ENCODE assay signal across 8 cellular contexts in the genomic region with DNA sequence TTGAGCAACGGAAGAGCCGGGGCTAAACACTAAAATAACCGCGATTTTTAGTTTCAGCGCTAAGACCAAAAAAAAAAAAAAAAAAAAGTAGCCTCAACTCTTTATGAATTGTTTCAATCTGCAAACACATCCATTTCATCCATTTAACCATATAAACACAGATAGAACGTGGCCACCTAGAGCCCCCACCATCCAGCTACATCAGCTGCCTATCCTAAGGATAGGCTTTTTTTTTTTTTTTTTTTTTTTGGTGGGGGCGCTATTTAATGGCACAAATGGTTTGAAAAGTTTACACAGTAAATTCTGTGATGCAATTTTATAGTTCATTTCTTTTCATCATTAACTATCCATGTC. TPM values are rescaled to one million over a fixed set of nuclear protein-coding genes. Genes with fewer than 3 reads are reported as not detected.
A peak's percentile ranks its signal among the peaks of the same experiment; 100 is the strongest.
DNase-seq lines count a peak whose midpoint lies in the region; FAIRE-seq and TF ChIP-seq lines count a peak whose summit lies in the region.

No MANE protein-coding gene starts in this region.

- no peaks in the 10 kb centered on the region for H3K4me1 ChIP-seq in HEK293 (ENCODE audit: control insufficient read depth, insufficient read depth, low read length)
- H3K4me1 ChIP-seq in left ventricle myocardium inferior: peaks cover 7% of the 10 kb centered on the region
- peaks cover 0 to 10% (median 4%) of the 10 kb centered on the region in 5 donors for H3K4me1 ChIP-seq in subcutaneous abdominal adipose tissue (ENCODE audit: control insufficient read depth in 5 of 5, insufficient read depth in 5 of 5, low read length in 5 of 5)

- CTCF ChIA-PET in HEK293 (lab: Yijun Ruan, JAX): no interaction called here

- FAIRE-seq in G401.6 (lab: Jason Lieb, UNC) (peak; percentile 92), RCC 7860 (lab: Jason Lieb, UNC) (peak; percentile 66)

- peaks cover 8 to 20% of the 10 kb centered on the region in 2 experiments for H3K36me3 ChIP-seq in HEK293 (ENCODE audit: control insufficient read depth in 2 of 2, insufficient read depth in 1 of 2, low read length in 2 of 2)
- no peaks in the 10 kb centered on the region for H3K36me3 ChIP-seq in left ventricle myocardium inferior
- H3K36me3 ChIP-seq in subcutaneous abdominal adipose tissue (ENCODE audit: control insufficient read depth in 5 of 5, insufficient read depth in 5 of 5, low read length in 5 of 5): peaks cover 1 to 7% (median 3%) of the 10 kb centered on the region in 5 donors

- POLR2A ChIA-PET in HEK293 (lab: Yijun Ruan, JAX): interaction anchor here (0.7 kb wide), 2 partner anchors 74 to 296 kb away, joined by 3 to 5 read pairs; a partner anchor contains a TSS

- H3K4me3 ChIP-seq in HEK293 (ENCODE audit: low read depth, low read length) (peak overlapping the region; percentile 63), left ventricle myocardium inferior (peak overlapping the region; percentile 73), subcutaneous abdominal adipose tissue (ENCODE audit: low read depth in 1 of 5, low read length in 5 of 5) (peak overlapping the region; percentile 63 to 84 (median 77))

- H3K9me3 ChIP-seq in HEK293 (ENCODE audit: control insufficient read depth, insufficient read depth, low read depth, low read length): no peaks in the 10 kb centered on the region; the same call in none of the 2 replicates
- H3K9me3 ChIP-seq in left ventricle myocardium inferior (replicated peaks): no peaks in the 10 kb centered on the region
- no peaks in the 10 kb centered on the region for H3K9me3 ChIP-seq in subcutaneous abdominal adipose tissue (ENCODE audit: control insufficient read depth in 5 of 5, low read length in 5 of 5)

- DNase-seq in RCC 7860 (ENCODE audit: low spot score) (no peak), left ventricle myocardium inferior (no peak), AG20443 (ENCODE audit: low spot score) (no peak), HuH-7.5 (ENCODE audit: low spot score) (no peak), NCI-H2227 (lab: John Stamatoyannopoulos, UW; ENCODE audit: unreplicated experiment) (no peak)

- H3K27ac ChIP-seq in HEK293 (ENCODE audit: extremely low read depth, low read depth, low read length) (no peak overlapping the region), left ventricle myocardium inferior (replicated peaks) (peak overlapping the region; percentile 85), subcutaneous abdominal adipose tissue (ENCODE audit: low read depth, low read length) (peak overlapping the region; percentile 66)

- intact Hi-C loops in left ventricle myocardium inferior (cut with micrococcal nuclease): no loop called here

- H3K27me3 ChIP-seq in left ventricle myocardium inferior (ENCODE audit: low read depth) (no peaks in the 10 kb centered on the region), subcutaneous abdominal adipose tissue (ENCODE audit: control insufficient read depth in 5 of 5, insufficient read depth in 4 of 5, low read length in 5 of 5) (peaks cover 0 to 14% (median 2%) of the 10 kb centered on the region in 5 donors)

- TF ChIP-seq CTCF in HEK293 (tag by site-specific recombination; IDR thresholded peaks at IDR 0.05): 0 out of 2 replicates have a peak, but pooled peaks have one; percentile 22
- no peak for TF ChIP-seq CTCF in left ventricle myocardium inferior (IDR thresholded peaks at IDR 0.05; ENCODE audit: borderline replicate concordance)

- H3K9ac ChIP-seq in subcutaneous abdominal adipose tissue (ENCODE audit: low read length in 5 of 5): peak overlapping the region in 2 of 5 donors; percentile 58 to 65

TF ChIP-seq in HEK293, 187 proteins besides CTCF, POLR2A, EP300 and RAD21:
- TF ChIP-seq YY2 (tag by site-specific recombination; IDR thresholded peaks at IDR 0.05): no peak
- TF ChIP-seq ZNF2 (tag by site-specific recombination; IDR thresholded peaks at IDR 0.05): peak; percentile 4; the same call in 1 of the 2 replicates
- TF ChIP-seq, protein P1, sequence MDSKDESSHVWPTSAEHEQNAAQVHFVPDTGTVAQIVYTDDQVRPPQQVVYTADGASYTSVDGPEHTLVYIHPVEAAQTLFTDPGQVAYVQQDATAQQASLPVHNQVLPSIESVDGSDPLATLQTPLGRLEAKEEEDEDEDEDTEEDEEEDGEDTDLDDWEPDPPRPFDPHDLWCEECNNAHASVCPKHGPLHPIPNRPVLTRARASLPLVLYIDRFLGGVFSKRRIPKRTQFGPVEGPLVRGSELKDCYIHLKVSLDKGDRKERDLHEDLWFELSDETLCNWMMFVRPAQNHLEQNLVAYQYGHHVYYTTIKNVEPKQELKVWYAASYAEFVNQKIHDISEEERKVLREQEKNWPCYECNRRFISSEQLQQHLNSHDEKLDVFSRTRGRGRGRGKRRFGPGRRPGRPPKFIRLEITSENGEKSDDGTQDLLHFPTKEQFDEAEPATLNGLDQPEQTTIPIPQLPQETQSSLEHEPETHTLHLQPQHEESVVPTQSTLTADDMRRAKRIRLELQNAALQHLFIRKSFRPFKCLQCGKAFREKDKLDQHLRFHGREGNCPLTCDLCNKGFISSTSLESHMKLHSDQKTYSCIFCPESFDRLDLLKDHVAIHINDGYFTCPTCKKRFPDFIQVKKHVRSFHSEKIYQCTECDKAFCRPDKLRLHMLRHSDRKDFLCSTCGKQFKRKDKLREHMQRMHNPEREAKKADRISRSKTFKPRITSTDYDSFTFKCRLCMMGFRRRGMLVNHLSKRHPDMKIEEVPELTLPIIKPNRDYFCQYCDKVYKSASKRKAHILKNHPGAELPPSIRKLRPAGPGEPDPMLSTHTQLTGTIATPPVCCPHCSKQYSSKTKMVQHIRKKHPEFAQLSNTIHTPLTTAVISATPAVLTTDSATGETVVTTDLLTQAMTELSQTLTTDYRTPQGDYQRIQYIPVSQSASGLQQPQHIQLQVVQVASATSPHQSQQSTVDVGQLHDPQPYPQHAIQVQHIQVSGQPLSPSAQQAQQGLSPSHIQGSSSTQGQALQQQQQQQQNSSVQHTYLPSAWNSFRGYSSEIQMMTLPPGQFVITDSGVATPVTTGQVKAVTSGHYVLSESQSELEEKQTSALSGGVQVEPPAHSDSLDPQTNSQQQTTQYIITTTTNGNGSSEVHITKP (tag by site-specific recombination; IDR thresholded peaks at IDR 0.05): peak; percentile 74
- TF ChIP-seq, protein P2, sequence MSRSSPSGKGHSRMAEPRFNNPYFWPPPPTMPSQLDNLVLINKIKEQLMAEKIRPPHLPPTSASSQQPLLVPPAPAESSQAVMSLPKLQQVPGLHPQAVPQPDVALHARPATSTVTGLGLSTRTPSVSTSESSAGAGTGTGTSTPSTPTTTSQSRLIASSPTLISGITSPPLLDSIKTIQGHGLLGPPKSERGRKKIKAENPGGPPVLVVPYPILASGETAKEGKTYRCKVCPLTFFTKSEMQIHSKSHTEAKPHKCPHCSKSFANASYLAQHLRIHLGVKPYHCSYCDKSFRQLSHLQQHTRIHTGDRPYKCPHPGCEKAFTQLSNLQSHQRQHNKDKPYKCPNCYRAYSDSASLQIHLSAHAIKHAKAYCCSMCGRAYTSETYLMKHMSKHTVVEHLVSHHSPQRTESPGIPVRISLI (tag by site-specific recombination; IDR thresholded peaks at IDR 0.05): peak; percentile 94
- TF ChIP-seq, protein P3, sequence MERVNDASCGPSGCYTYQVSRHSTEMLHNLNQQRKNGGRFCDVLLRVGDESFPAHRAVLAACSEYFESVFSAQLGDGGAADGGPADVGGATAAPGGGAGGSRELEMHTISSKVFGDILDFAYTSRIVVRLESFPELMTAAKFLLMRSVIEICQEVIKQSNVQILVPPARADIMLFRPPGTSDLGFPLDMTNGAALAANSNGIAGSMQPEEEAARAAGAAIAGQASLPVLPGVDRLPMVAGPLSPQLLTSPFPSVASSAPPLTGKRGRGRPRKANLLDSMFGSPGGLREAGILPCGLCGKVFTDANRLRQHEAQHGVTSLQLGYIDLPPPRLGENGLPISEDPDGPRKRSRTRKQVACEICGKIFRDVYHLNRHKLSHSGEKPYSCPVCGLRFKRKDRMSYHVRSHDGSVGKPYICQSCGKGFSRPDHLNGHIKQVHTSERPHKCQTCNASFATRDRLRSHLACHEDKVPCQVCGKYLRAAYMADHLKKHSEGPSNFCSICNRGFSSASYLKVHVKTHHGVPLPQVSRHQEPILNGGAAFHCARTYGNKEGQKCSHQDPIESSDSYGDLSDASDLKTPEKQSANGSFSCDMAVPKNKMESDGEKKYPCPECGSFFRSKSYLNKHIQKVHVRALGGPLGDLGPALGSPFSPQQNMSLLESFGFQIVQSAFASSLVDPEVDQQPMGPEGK (tag by site-specific recombination; IDR thresholded peaks at IDR 0.05): 0 out of 2 replicates have a peak, but pooled peaks have one; percentile 19
- TF ChIP-seq ZNF747 (tag by site-specific recombination; IDR thresholded peaks at IDR 0.05): no peak
- peak; percentile 23; the same call in 1 of the 2 replicates for TF ChIP-seq ZBTB17 (tag by site-specific recombination; IDR thresholded peaks at IDR 0.05)
- TF ChIP-seq ZNF335 (tag by site-specific recombination; conservative IDR thresholded peaks at IDR 0.05): peak; percentile 92
- TF ChIP-seq ZXDB (tag by site-specific recombination; IDR thresholded peaks at IDR 0.05): no peak

RNA-seq across cellular contexts. Expression of a gene that starts 0.5 kb away (rescaled TPM):
- 19.3 TPM for total RNA-seq in left ventricle myocardium inferior
